ENCODE assay signal across 25 cellular contexts in genomic region chr22:41132555-41132954, GRCh38. TPM values are rescaled to one million over a fixed set of nuclear protein-coding genes. Genes with fewer than 3 reads are reported as not detected.
DNase-seq lines count a peak whose midpoint lies in the region; ATAC-seq and TF ChIP-seq lines count a peak whose summit lies in the region.
"Had no signal": no experiment of that assay in that cellular context is flagged by ENCODE, and none has a peak within 500 bp of the region (broad histone marks: within the 10 kb centered on the region; RNA-seq: fewer than 3 reads in every experiment).

No MANE protein-coding gene starts in this region.

- H3K36me3 Mint-ChIP-seq in activated naive CD8-positive, alpha-beta T cell treated with anti-CD3 and anti-CD28 coated beads, Interleukin-2, amount 50 U/mL, for 24 hours (ENCODE audit: low read depth): peaks cover 45% of the 10 kb centered on the region
- H3K36me3 Mint-ChIP-seq in mesothelial cell of epicardium: peaks cover 51% of the 10 kb centered on the region

- H3K27ac Mint-ChIP-seq in activated naive CD8-positive, alpha-beta T cell treated with anti-CD3 and anti-CD28 coated beads, Interleukin-2, amount 50 U/mL, for 24 hours: peak overlapping the region; percentile 8
- peak overlapping the region; percentile 67 for H3K27ac Mint-ChIP-seq in mesothelial cell of epicardium
- H3K27ac Mint-ChIP-seq: nephron had no signal

- no peaks in the 10 kb centered on the region for H3K9me3 Mint-ChIP-seq in activated naive CD8-positive, alpha-beta T cell treated with anti-CD3 and anti-CD28 coated beads, Interleukin-2, amount 50 U/mL, for 24 hours
- no peaks in the 10 kb centered on the region for H3K9me3 Mint-ChIP-seq in mesothelial cell of epicardium
- H3K9me3 Mint-ChIP-seq: immature natural killer cell, nephron had no signal

- DNase-seq in EL: peak; percentile 6
- peak; percentile 11 for DNase-seq in HFF-Myc (ENCODE audit: extremely low read depth, low read depth)
- no peak for DNase-seq in activated naive CD8-positive, alpha-beta T cell treated with anti-CD3 and anti-CD28 coated beads, Interleukin-2, amount 50 U/mL, for 24 hours
- DNase-seq in mesothelial cell of epicardium (ENCODE audit: low spot score in 2 of 2, unreplicated experiment in 2 of 2): no peak
- DNase-seq in left colon: no peak
- DNase-seq in HUDEP-2 (lab: John Stamatoyannopoulos, UW; ENCODE audit: unreplicated experiment in 76 of 76): no peak
- DNase-seq: activated CD4-positive, alpha-beta T cell treated with anti-CD3 and anti-CD28 coated beads, Interleukin-2, amount 50 U/mL, for 1 hour; activated CD4-positive, CD25-positive, alpha-beta regulatory T cell; activated naive CD4-positive, alpha-beta T cell treated with Interleukin-2 at 50 U/mL for 16 hours; anterior cingulate cortex; C1 segment of cervical spinal cord; GDM1; immature natural killer cell; left cardiac atrium; NCI-H1105; NCI-H1930; NCI-H510A treated with DMSO at 0.1 percent for 48 hours; pancreas; retina; stimulated activated naive CD4-positive, alpha-beta T cell; upper lobe of right lung had no signal

- H3K4me3 Mint-ChIP-seq in activated naive CD8-positive, alpha-beta T cell treated with anti-CD3 and anti-CD28 coated beads, Interleukin-2, amount 50 U/mL, for 24 hours: no peak overlapping the region
- no peak overlapping the region for H3K4me3 Mint-ChIP-seq in mesothelial cell of epicardium
- H3K4me3 Mint-ChIP-seq: immature natural killer cell, nephron had no signal

- H3K27me3 Mint-ChIP-seq in activated naive CD8-positive, alpha-beta T cell treated with anti-CD3 and anti-CD28 coated beads, Interleukin-2, amount 50 U/mL, for 24 hours: no peaks in the 10 kb centered on the region
- no peaks in the 10 kb centered on the region for H3K27me3 Mint-ChIP-seq in mesothelial cell of epicardium (ENCODE audit: low read depth)

- no peaks in the 10 kb centered on the region for H3K4me1 Mint-ChIP-seq in activated naive CD8-positive, alpha-beta T cell treated with anti-CD3 and anti-CD28 coated beads, Interleukin-2, amount 50 U/mL, for 24 hours
- no peaks in the 10 kb centered on the region for H3K4me1 Mint-ChIP-seq in mesothelial cell of epicardium
- H3K4me1 Mint-ChIP-seq: nephron had no signal

- no peak overlapping the region for H3K4me3 ChIP-seq in HFF-Myc (replicated peaks; ENCODE audit: low read depth, low read length)
- H3K4me3 ChIP-seq: pancreas, SK-N-MC, suprapubic skin, upper lobe of right lung had no signal

- ATAC-seq in activated naive CD8-positive, alpha-beta T cell treated with anti-CD3 and anti-CD28 coated beads, Interleukin-2, amount 50 U/mL, for 24 hours: no peak
- ATAC-seq in left colon (no peak), HG03175 (IDR thresholded peaks at IDR 0.05; ENCODE audit: unreplicated experiment) (no peak)
- ATAC-seq: left cardiac atrium, pancreas, upper lobe of right lung had no signal

- intact Hi-C loops in left colon (cut with DNase I, micrococcal nuclease): no loop called here

- TF ChIP-seq CTCF in HFF-Myc (IDR thresholded peaks at IDR 0.05; ENCODE audit: low read depth, low read length, missing control alignments): no peak
- no peak for TF ChIP-seq CTCF in mesothelial cell of epicardium (IDR thresholded peaks at IDR 0.05; ENCODE audit: unreplicated experiment)

RNA-seq across cellular contexts. Expression of gene EP300, which starts 40.2 kb away (rescaled TPM):
- 113 to 124 TPM (median 123 TPM) in 3 replicates for total RNA-seq in mesothelial cell of epicardium
- total RNA-seq in left colon: 10 to 100 TPM; 63.0 to 67.6 TPM

Comparison
In these comparisons a context has a peak if more than half of its experiments do, and no peak if none do; other contexts are left out.
1. DNase-seq: peak in EL (single experiment) and HFF-Myc (single experiment); none in activated naive CD8-positive, alpha-beta T cell treated with anti-CD3 and anti-CD28 coated beads, Interleukin-2, amount 50 U/mL, for 24 hours (single experiment), mesothelial cell of epicardium (0 of 2), left colon (0 of 2) and HUDEP-2 (0 of 76).